In the genomic region with DNA sequence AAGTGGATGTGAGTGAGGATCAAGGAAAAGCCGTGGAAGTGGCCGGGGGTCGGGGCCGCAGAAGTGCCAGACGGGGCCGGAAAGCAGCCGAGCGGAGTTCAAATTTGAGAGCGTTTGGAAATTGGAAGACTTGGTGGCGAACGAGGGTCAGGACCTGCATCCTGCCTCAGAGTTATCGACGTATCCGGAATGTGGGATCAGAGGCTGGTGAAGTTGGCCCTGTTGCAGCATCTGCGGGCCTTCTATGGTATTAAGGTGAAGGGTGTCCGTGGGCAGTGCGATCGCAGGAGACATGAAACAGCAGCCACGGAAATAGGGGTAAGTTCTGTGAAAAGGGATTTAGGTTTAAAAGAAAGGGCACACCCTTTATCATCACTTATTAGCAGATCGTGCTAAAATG, we compare ENCODE assay signal across 8 cellular contexts. TPM values are rescaled to one million over a fixed set of nuclear protein-coding genes. Genes with fewer than 3 reads are reported as not detected.
DNase-seq lines count a peak whose midpoint lies in the region; ATAC-seq and TF ChIP-seq lines count a peak whose summit lies in the region.
"Not testable (repeated sequence)": the region's sequence is repeated elsewhere in the genome, so short reads cannot be mapped to it uniquely, and the experiment has no call there.

No MANE protein-coding gene starts in this region.

- CTCF ChIA-PET in CD8-positive, alpha-beta T cell (lab: Charles Lee); HEK293 (lab: Yijun Ruan, JAX); PC-9 (lab: Charles Lee): not testable (repeated sequence)

- peak overlapping the region; percentile 98 for H3K4me3 Mint-ChIP-seq in CD8-positive, alpha-beta T cell
- peak overlapping the region; percentile 93 for H3K4me3 Mint-ChIP-seq in activated T-cell treated with anti-CD3 and anti-CD28 coated beads, Interleukin-2, amount 50 U/mL, for 4 hours

- ATAC-seq in CD8-positive, alpha-beta T cell = not testable (repeated sequence)
- ATAC-seq in activated T-cell treated with anti-CD3 and anti-CD28 coated beads, Interleukin-2, amount 50 U/mL, for 4 hours = peak in 1 of 2 donors; percentile 1

- not testable (repeated sequence) for H3K27me3 Mint-ChIP-seq in CD8-positive, alpha-beta T cell (ENCODE audit: low read depth); activated T-cell treated with anti-CD3 and anti-CD28 coated beads, Interleukin-2, amount 50 U/mL, for 4 hours (ENCODE audit: low read depth)

- not testable (repeated sequence) for H3K9ac ChIP-seq in iPS-15b (ENCODE audit: low read depth, low read length); neural cell (ENCODE audit: low read length); stomach smooth muscle (ENCODE audit: low read length in 2 of 2)

- not testable (repeated sequence) for TF ChIP-seq EP300 in neural cell (conservative IDR thresholded peaks at IDR 0.05; ENCODE audit: poor library complexity, severe bottlenecking)

- H3K4me3 ChIP-seq in CD8-positive, alpha-beta T cell (ENCODE audit: low read depth, low read length) = peak overlapping the region; percentile 93
- H3K4me3 ChIP-seq in HEK293 (ENCODE audit: low read depth, low read length) (peak overlapping the region; percentile 70), PC-9 (peak overlapping the region; percentile 91), iPS-15b (ENCODE audit: low read depth, low read length) (peak overlapping the region; percentile 47), neural cell (ENCODE audit: low read length) (peak overlapping the region; percentile 65), stomach smooth muscle (ENCODE audit: low read length in 2 of 2) (peak overlapping the region; percentile 56 to 76)

- peak overlapping the region; percentile 99 for H3K27ac Mint-ChIP-seq in CD8-positive, alpha-beta T cell

- BruUV-seq in PC-9 (replicated peaks; lab: Mats Ljungman, UMichigan) = not testable (repeated sequence)

- not testable (repeated sequence) for H3K9me2 ChIP-seq in PC-9 (ENCODE audit: insufficient read depth); neural cell (ENCODE audit: insufficient read depth, low read length)

- H3K79me2 ChIP-seq in PC-9 (ENCODE audit: low read depth) = peaks cover 43% of the 10 kb centered on the region
- H3K79me2 ChIP-seq in neural cell (replicated peaks; ENCODE audit: insufficient read depth, low read length) = not testable (repeated sequence)

- H3K36me3 Mint-ChIP-seq in CD8-positive, alpha-beta T cell = peaks cover 15% of the 10 kb centered on the region
- H3K36me3 Mint-ChIP-seq in activated T-cell treated with anti-CD3 and anti-CD28 coated beads, Interleukin-2, amount 50 U/mL, for 4 hours (ENCODE audit: insufficient read depth) = not testable (repeated sequence)

- not testable (repeated sequence) for H3K36me3 ChIP-seq in CD8-positive, alpha-beta T cell (ENCODE audit: insufficient read depth, low read length); HEK293 (ENCODE audit: control insufficient read depth in 2 of 2, insufficient read depth in 1 of 2, low read length in 2 of 2); PC-9 (ENCODE audit: low read depth); iPS-15b (ENCODE audit: control insufficient read depth, insufficient read depth, low read length); neural cell (ENCODE audit: insufficient read depth, low read length); stomach smooth muscle (ENCODE audit: control insufficient read depth in 2 of 2, insufficient read depth in 2 of 2, low read length in 2 of 2)

- TF ChIP-seq CTCF in CD8-positive, alpha-beta T cell (IDR thresholded peaks at IDR 0.05); HEK293 (tag by site-specific recombination; IDR thresholded peaks at IDR 0.05); PC-9 (conservative IDR thresholded peaks at IDR 0.05); neural cell (IDR thresholded peaks at IDR 0.05; ENCODE audit: poor library complexity, severe bottlenecking): not testable (repeated sequence)

- not testable (repeated sequence) for H3K4me1 ChIP-seq in CD8-positive, alpha-beta T cell (ENCODE audit: insufficient read depth, low read length); HEK293 (ENCODE audit: control insufficient read depth, insufficient read depth, low read length); iPS-15b (ENCODE audit: control insufficient read depth, insufficient read depth, low read length); stomach smooth muscle (ENCODE audit: control insufficient read depth, insufficient read depth, low read length)
- peaks cover 13% of the 10 kb centered on the region; the same call in 1 of the 2 replicates for H3K4me1 ChIP-seq in PC-9 (replicated peaks; ENCODE audit: insufficient read depth)

- H3K27ac ChIP-seq in CD8-positive, alpha-beta T cell (ENCODE audit: low read depth, low read length) = peak overlapping the region; percentile 88
- H3K27ac ChIP-seq in HEK293 (ENCODE audit: extremely low read depth, low read depth, low read length) (peak overlapping the region; percentile 68; the same call in 1 of the 2 replicates), PC-9 (peak overlapping the region; percentile 64)
- not testable (repeated sequence) for H3K27ac ChIP-seq in neural cell (ENCODE audit: low read length); stomach smooth muscle (ENCODE audit: low read length)

- peaks cover 25% of the 10 kb centered on the region for H3K4me1 Mint-ChIP-seq in CD8-positive, alpha-beta T cell (ENCODE audit: low read depth)
- H3K4me1 Mint-ChIP-seq in activated T-cell treated with anti-CD3 and anti-CD28 coated beads, Interleukin-2, amount 50 U/mL, for 4 hours (ENCODE audit: low read depth) = peaks cover 18% of the 10 kb centered on the region

- not testable (repeated sequence) for H3K9me3 Mint-ChIP-seq in CD8-positive, alpha-beta T cell; activated T-cell treated with anti-CD3 and anti-CD28 coated beads, Interleukin-2, amount 50 U/mL, for 4 hours

- not testable (repeated sequence) for TF ChIP-seq RAD21 in neural cell (conservative IDR thresholded peaks at IDR 0.05)

- not testable (repeated sequence) for DNase-seq in CD8-positive, alpha-beta T cell; activated T-cell treated with anti-CD3 and anti-CD28 coated beads, Interleukin-2, amount 50 U/mL, for 4 hours
- DNase-seq in PC-9 (peak in 1 of 2 experiments; percentile 24), dermis blood vessel endothelial cell (peak; percentile 31)

- peak overlapping the region; percentile 85; the same call in 1 of the 2 replicates for H2AFZ ChIP-seq in PC-9
- not testable (repeated sequence) for H2AFZ ChIP-seq in neural cell (ENCODE audit: low read depth, low read length)

- H4K20me1 ChIP-seq in PC-9 (ENCODE audit: insufficient read depth); neural cell (ENCODE audit: insufficient read depth): not testable (repeated sequence)

- H3K9me3 ChIP-seq in CD8-positive, alpha-beta T cell (ENCODE audit: low read length); HEK293 (ENCODE audit: control insufficient read depth, insufficient read depth, low read depth, low read length); PC-9 (ENCODE audit: insufficient read depth, low read depth); iPS-15b (ENCODE audit: control insufficient read depth, insufficient read depth, low read length); neural cell (ENCODE audit: low read length); stomach smooth muscle (ENCODE audit: control insufficient read depth in 2 of 2, low read length in 2 of 2): not testable (repeated sequence)

- intact Hi-C loops in CD8-positive, alpha-beta T cell (cut with DNase I, micrococcal nuclease) = loop anchor here in 1 of 2 experiments (10.0 kb wide), 1 partner anchor 358 kb away; no protein-coding TSS in a partner anchor
- intact Hi-C loops in PC-9 (cut with micrococcal nuclease; ENCODE audit: unreplicated experiment) = not testable (repeated sequence)

- H3F3A ChIP-seq in PC-9 (ENCODE audit: insufficient read depth, low read depth); neural cell (ENCODE audit: insufficient read depth, low read length, poor library complexity, severe bottlenecking): not testable (repeated sequence)

- not testable (repeated sequence) for H3K27me3 ChIP-seq in CD8-positive, alpha-beta T cell (ENCODE audit: insufficient read depth, low read length); PC-9 (ENCODE audit: insufficient read depth, low read depth); iPS-15b (ENCODE audit: control insufficient read depth, insufficient read depth, low read length); neural cell (ENCODE audit: insufficient read depth, low read depth, low read length); stomach smooth muscle (ENCODE audit: control insufficient read depth in 1 of 2, insufficient read depth in 2 of 2, low read length in 2 of 2)

- POLR2A ChIA-PET in CD8-positive, alpha-beta T cell (lab: Charles Lee); PC-9 (lab: Charles Lee; ENCODE audit: unreplicated experiment): not testable (repeated sequence)
- POLR2A ChIA-PET in HEK293 (lab: Yijun Ruan, JAX) = interaction anchor here (0.6 to 1.1 kb wide), 3 partner anchors 1987 to 1991 kb away, joined by 3 to 14 read pairs (median 5); a partner anchor contains a TSS

- peak overlapping the region; percentile 82 for H3K4me2 ChIP-seq in PC-9
- not testable (repeated sequence) for H3K4me2 ChIP-seq in neural cell (ENCODE audit: low read length)

TF ChIP-seq in HEK293, 187 proteins besides CTCF, POLR2A, EP300 and RAD21:
- TF ChIP-seq ZNF623 (tag by site-specific recombination; IDR thresholded peaks at IDR 0.05) = peak; percentile 36
TF ChIP-seq in HEK293: peak in this region for 1; not testable (repeated sequence) for 186.

RNA-seq across cellular contexts. Expression of a gene that starts 22.8 kb away (rescaled TPM):
- not detected for total RNA-seq in CD8-positive, alpha-beta T cell
- not detected in 2 replicates for total RNA-seq in PC-9 (2021)
- not detected for total RNA-seq in activated T-cell treated with anti-CD3 and anti-CD28 coated beads, Interleukin-2, amount 50 U/mL, for 4 hours
- 1.0 and 1.2 TPM in 2 replicates for total RNA-seq in dermis blood vessel endothelial cell
- 0.14 TPM in 1 of 2 replicates, not detected in the other for polyA plus RNA-seq in neural cell
- not detected in 2 replicates for polyA minus RNA-seq in neural cell
